15 cellular contexts compared by ENCODE assay signal in the genomic region with DNA sequence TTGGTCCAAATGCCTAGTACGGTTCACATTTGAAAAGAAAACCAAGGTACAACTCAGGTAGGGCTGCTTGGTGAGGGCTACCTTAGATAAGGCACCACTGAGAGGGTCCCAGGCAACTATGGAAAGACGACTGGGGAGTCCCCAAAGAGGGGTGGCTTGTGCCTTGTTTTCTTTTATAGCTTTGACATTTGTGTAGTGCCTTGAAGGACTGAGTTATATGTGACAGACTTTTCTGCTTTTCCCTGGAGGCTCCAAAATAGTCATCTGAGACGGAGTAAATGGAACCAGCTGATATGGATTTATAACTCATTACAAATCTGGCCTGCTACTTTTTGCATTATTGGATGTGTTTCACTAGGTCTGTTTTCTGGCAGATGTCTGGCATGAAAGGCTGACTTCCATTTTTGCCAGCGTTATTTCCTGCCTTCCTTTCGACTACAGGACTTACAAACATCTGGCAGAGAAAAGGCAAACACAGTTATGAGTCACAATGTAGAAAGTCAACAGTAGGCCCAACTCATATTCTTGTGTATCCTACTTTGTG.
DNase-seq lines count a peak whose midpoint lies in the region; ATAC-seq and TF ChIP-seq lines count a peak whose summit lies in the region.
"Had no signal": no experiment of that assay in that cellular context is flagged by ENCODE, and none has a peak within 500 bp of the region (broad histone marks: within the 10 kb centered on the region; RNA-seq: fewer than 3 reads in every experiment).

No MANE protein-coding gene starts in this region.

- H3K27me3 ChIP-seq in testis: no peaks in the 10 kb centered on the region
- no peaks in the 10 kb centered on the region for H3K27me3 ChIP-seq in CD4-positive, alpha-beta T cell (ENCODE audit: control insufficient read depth, insufficient read depth, low read length)

- peak; percentile 29 for DNase-seq in AG08395 (ENCODE audit: low spot score)
- DNase-seq in H4 (ENCODE audit: low spot score): peak; percentile 76
- peak; percentile 34 for DNase-seq in SHP77 treated with DMSO at 0.1 percent for 48 hours (lab: John Stamatoyannopoulos, UW)
- peak; percentile 55 to 92 for DNase-seq in foreskin fibroblast
- no peak for DNase-seq in testis
- no peak for DNase-seq in CD4-positive, alpha-beta T cell
- no peak for DNase-seq in activated gamma-delta T cell (lab: John Stamatoyannopoulos, UW)
- DNase-seq: stimulated activated CD4-positive, alpha-beta T cell treated with anti-CD3 and anti-CD28 coated beads, Interleukin-4, amount 100 ng/mL, for 4 hours had no signal

- H3K27ac ChIP-seq in testis: no peak overlapping the region
- no peak overlapping the region for H3K27ac ChIP-seq in CD4-positive, alpha-beta T cell (ENCODE audit: low read depth, low read length)
- H3K27ac ChIP-seq: C4-2B, SK-N-MC, thoracic aorta had no signal

- 52 to 81% methylated on average over 5 of the region's 5 CpGs for WGBS in testis, 2 donors

- H3K4me3 Mint-ChIP-seq in activated T-helper 17 cell treated with anti-CD3 and anti-CD28 coated beads, Interleukin-2, amount 50 U/mL, for 72 hours: no peak overlapping the region
- no peak overlapping the region for H3K4me3 Mint-ChIP-seq in CD4-positive, alpha-beta T cell

- no peaks in the 10 kb centered on the region for H3K9me3 ChIP-seq in testis
- no peaks in the 10 kb centered on the region for H3K9me3 ChIP-seq in CD4-positive, alpha-beta T cell (ENCODE audit: control insufficient read depth, low read length)
- H3K9me3 ChIP-seq: HAP-1, thoracic aorta had no signal

- no peak overlapping the region for H3K4me3 ChIP-seq in foreskin fibroblast (ENCODE audit: low read depth in 1 of 2, low read length in 2 of 2)
- no peak overlapping the region for H3K4me3 ChIP-seq in testis
- H3K4me3 ChIP-seq: HAP-1, lung, SK-N-MC, thoracic aorta had no signal

- intact Hi-C loops in testis (cut with DNase I; ENCODE audit: low total_unique reads): no loop called here
- intact Hi-C loops in CD4-positive, alpha-beta T cell (cut with DNase I, micrococcal nuclease): no loop called here

- no peak for TF ChIP-seq POLR2A in testis (IDR thresholded peaks at IDR 0.05)

- no peak overlapping the region for H3K27ac Mint-ChIP-seq in activated T-helper 17 cell treated with anti-CD3 and anti-CD28 coated beads, Interleukin-2, amount 50 U/mL, for 72 hours
- H3K27ac Mint-ChIP-seq in CD4-positive, alpha-beta T cell: no peak overlapping the region
- H3K27ac Mint-ChIP-seq: activated T-helper 2 cell treated with anti-CD3 and anti-CD28 coated beads, Interferon-gamma antibody, Interleukin-2, Interleukin-4, amounts not matched to agents 10 μg/mL and 5 μg/mL and 100 μg/mL, durations not matched to agents 14 hours and 24 hours and 36 hours had no signal

- H3K36me3 ChIP-seq in testis (ENCODE audit: low read depth, missing control alignments): no peaks in the 10 kb centered on the region
- H3K36me3 ChIP-seq: HAP-1, thoracic aorta had no signal

- TF ChIP-seq CTCF in foreskin fibroblast (IDR thresholded peaks at IDR 0.05; ENCODE audit: low read depth, low read length) (no peak), testis (IDR thresholded peaks at IDR 0.05) (no peak)
- TF ChIP-seq CTCF in CD4-positive, alpha-beta T cell (IDR thresholded peaks at IDR 0.05): no peak

- H3K27me3 Mint-ChIP-seq in activated T-helper 17 cell treated with anti-CD3 and anti-CD28 coated beads, Interleukin-2, amount 50 U/mL, for 72 hours: peaks cover 14% of the 10 kb centered on the region
- peaks cover 5% of the 10 kb centered on the region for H3K27me3 Mint-ChIP-seq in CD4-positive, alpha-beta T cell

- no peak for ATAC-seq in activated T-helper 17 cell treated with anti-CD3 and anti-CD28 coated beads, Interleukin-2, amount 50 U/mL, for 72 hours (replicated peaks)
- ATAC-seq in CD4-positive, alpha-beta T cell (ENCODE audit: poor library complexity): no peak

- POLR2A ChIA-PET in CD4-positive, alpha-beta T cell (lab: Charles Lee): no interaction called here

- no peaks in the 10 kb centered on the region for H3K4me1 Mint-ChIP-seq in activated T-helper 17 cell treated with anti-CD3 and anti-CD28 coated beads, Interleukin-2, amount 50 U/mL, for 72 hours
- H3K4me1 Mint-ChIP-seq in CD4-positive, alpha-beta T cell (ENCODE audit: low read depth): no peaks in the 10 kb centered on the region

- H3K9me3 Mint-ChIP-seq in activated T-helper 17 cell treated with anti-CD3 and anti-CD28 coated beads, Interleukin-2, amount 50 U/mL, for 72 hours: peaks cover 4% of the 10 kb centered on the region
- no peaks in the 10 kb centered on the region for H3K9me3 Mint-ChIP-seq in CD4-positive, alpha-beta T cell
- H3K9me3 Mint-ChIP-seq: activated T-helper 2 cell treated with anti-CD3 and anti-CD28 coated beads, Interferon-gamma antibody, Interleukin-2, Interleukin-4, amounts not matched to agents 10 μg/mL and 5 μg/mL and 100 μg/mL, durations not matched to agents 14 hours and 24 hours and 36 hours had no signal

- CTCF ChIA-PET in CD4-positive, alpha-beta T cell (lab: Charles Lee): no interaction called here

- H3K36me3 Mint-ChIP-seq in activated T-helper 17 cell treated with anti-CD3 and anti-CD28 coated beads, Interleukin-2, amount 50 U/mL, for 72 hours (ENCODE audit: low read depth): no peaks in the 10 kb centered on the region
- H3K36me3 Mint-ChIP-seq in CD4-positive, alpha-beta T cell (ENCODE audit: low read depth): no peaks in the 10 kb centered on the region

- H3K4me1 ChIP-seq in testis: no peaks in the 10 kb centered on the region
- H3K4me1 ChIP-seq: HAP-1 had no signal

Comparison
In these comparisons a context has a peak if more than half of its experiments do, and no peak if none do; other contexts are left out.
1. DNase-seq: peak in AG08395 (single experiment), H4 (single experiment), SHP77 treated with DMSO at 0.1 percent for 48 hours (single experiment) and foreskin fibroblast (2 of 2); none in testis (single experiment), CD4-positive, alpha-beta T cell (0 of 10) and activated gamma-delta T cell (single experiment).